Comparison of ENCODE assay signal across 20 cellular contexts in the genomic region with DNA sequence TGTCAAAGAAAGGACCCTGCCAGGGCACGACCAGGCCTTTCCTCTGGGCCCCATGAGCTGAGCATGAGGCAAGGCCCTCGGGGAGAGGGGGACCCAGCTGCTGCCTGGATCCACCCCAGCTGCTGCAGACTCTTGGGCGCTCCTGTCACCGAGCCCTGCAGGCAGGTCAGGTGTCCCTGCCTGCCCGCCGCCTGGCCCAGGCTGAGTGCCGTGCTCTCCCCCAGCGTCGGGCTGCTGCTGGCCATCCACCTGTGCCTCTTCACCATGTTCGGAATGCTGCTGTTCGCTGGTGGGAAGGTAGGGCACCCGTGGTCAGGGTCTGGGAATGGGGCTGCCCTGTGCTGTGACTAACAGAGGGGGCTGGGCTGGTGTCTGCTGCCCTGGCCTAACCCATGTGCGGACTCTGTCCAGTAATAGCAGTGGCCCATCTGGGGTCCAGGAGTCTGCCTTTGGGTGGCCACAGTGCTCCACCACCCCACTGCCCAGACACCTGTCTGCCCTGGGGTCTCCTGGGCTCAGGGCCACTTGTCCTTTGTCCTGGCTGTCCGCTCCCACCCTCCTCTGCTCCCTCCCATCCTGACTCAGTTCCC. TPM values are rescaled to one million over a fixed set of nuclear protein-coding genes. Genes with fewer than 3 reads are reported as not detected.
"Had no signal": no experiment of that assay in that cellular context is flagged by ENCODE, and none has a peak within 500 bp of the region (broad histone marks: within the 10 kb centered on the region; RNA-seq: fewer than 3 reads in every experiment).

No MANE protein-coding gene starts in this region.

- H3K27ac Mint-ChIP-seq: mesothelial cell of epicardium; naive B cell; natural killer cell; nephron progenitor cell; neural progenitor cell; stimulated activated memory B cell treated with anti-CD40 and anti-IgM and Interleukin-4, amounts not matched to agents 10 μg/mL and 1 μg/mL and 100 μg/mL, for 72 hours; type B pancreatic cell had no signal

- H3K36me3 Mint-ChIP-seq: mesothelial cell of epicardium, natural killer cell, neural progenitor cell, type B pancreatic cell had no signal

- H3K27me3 Mint-ChIP-seq: naive B cell; stimulated activated memory B cell treated with anti-CD40 and anti-IgM and Interleukin-4, amounts not matched to agents 10 μg/mL and 1 μg/mL and 100 μg/mL, for 72 hours; stimulated activated naive CD8-positive, alpha-beta T cell treated with anti-CD3 and anti-CD28 coated beads, Interleukin-15, amount 100 ng/mL, for 72 hours; type B pancreatic cell had no signal

- H3K4me3 Mint-ChIP-seq: mesothelial cell of epicardium; natural killer cell; nephron progenitor cell; neural progenitor cell; stimulated activated memory B cell treated with anti-CD40 and anti-IgM and Interleukin-4, amounts not matched to agents 10 μg/mL and 1 μg/mL and 100 μg/mL, for 72 hours; stimulated activated naive CD8-positive, alpha-beta T cell treated with anti-CD3 and anti-CD28 coated beads, Interleukin-15, amount 100 ng/mL, for 72 hours; type B pancreatic cell had no signal

- H3K9me3 Mint-ChIP-seq: mesothelial cell of epicardium; naive B cell; natural killer cell; nephron progenitor cell; neural progenitor cell; stimulated activated memory B cell treated with anti-CD40 and anti-IgM and Interleukin-4, amounts not matched to agents 10 μg/mL and 1 μg/mL and 100 μg/mL, for 72 hours; stimulated activated naive CD8-positive, alpha-beta T cell treated with anti-CD3 and anti-CD28 coated beads, Interleukin-15, amount 100 ng/mL, for 72 hours; type B pancreatic cell had no signal

- ATAC-seq: pancreas; right lobe of liver; stimulated activated memory B cell treated with anti-CD40 and anti-IgM and Interleukin-4, amounts not matched to agents 10 μg/mL and 1 μg/mL and 100 μg/mL, for 72 hours; stimulated activated naive CD8-positive, alpha-beta T cell treated with anti-CD3 and anti-CD28 coated beads, Interleukin-15, amount 100 ng/mL, for 72 hours had no signal

- DNase-seq: islet precursor cell; left ventricle myocardium inferior; mesendoderm; naive B cell; natural killer cell; nephron progenitor cell; right lobe of liver; stimulated activated CD4-positive, alpha-beta T cell treated with anti-CD3 and anti-CD28 coated beads, Interleukin-1b, Interleukin-23, amount 100 ng/mL, for 48 hours; stimulated activated CD4-positive, alpha-beta T cell treated with anti-CD3 and anti-CD28 coated beads, Interleukin-2, amount 100 ng/mL, for 48 hours; stimulated activated CD4-positive, alpha-beta T cell treated with anti-CD3 and anti-CD28 coated beads, Interleukin-4, amount 100 ng/mL, for 4 hours; stimulated activated CD8-positive, alpha-beta memory T cell treated with anti-CD3 and anti-CD28 coated beads, Interleukin-4, amount 100 ng/mL, for 48 hours; stimulated activated naive CD4-positive, alpha-beta T cell treated with Interleukin-2 at 50 U/mL for 16 hours; stimulated activated naive CD8-positive, alpha-beta T cell treated with anti-CD3 and anti-CD28 coated beads, Interleukin-15, amount 100 ng/mL, for 72 hours; substantia nigra; uterus had no signal

- H3K4me1 Mint-ChIP-seq: mesothelial cell of epicardium; nephron progenitor cell; stimulated activated naive CD8-positive, alpha-beta T cell treated with anti-CD3 and anti-CD28 coated beads, Interleukin-15, amount 100 ng/mL, for 72 hours had no signal

RNA-seq across cellular contexts. Expression of a gene that starts 50.7 kb away (rescaled TPM):
- total RNA-seq: natural killer cell had no signal
